23 cellular contexts compared by ENCODE assay signal in the genomic region with DNA sequence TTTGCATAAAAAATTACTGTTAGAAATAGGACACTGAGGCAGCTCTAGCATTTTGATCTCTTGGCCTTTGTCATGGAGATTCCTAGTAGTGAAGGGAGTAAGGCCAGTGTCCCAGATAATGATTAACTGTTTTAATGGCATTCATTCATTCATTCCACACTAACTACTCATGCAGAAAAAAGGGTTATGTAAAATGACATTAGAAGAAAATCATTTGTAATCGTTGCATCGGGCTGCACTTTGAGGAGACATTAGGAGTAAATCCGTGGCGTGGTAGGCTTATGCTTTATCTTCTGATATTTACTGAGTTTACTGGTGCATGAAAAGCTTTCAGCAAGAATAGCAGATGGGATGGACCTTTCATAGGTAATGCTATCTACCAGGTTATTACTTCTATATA.
DNase-seq lines count a peak whose midpoint lies in the region; ATAC-seq, FAIRE-seq and TF ChIP-seq lines count a peak whose summit lies in the region.
"Had no signal": no experiment of that assay in that cellular context is flagged by ENCODE, and none has a peak within 500 bp of the region (broad histone marks: within the 10 kb centered on the region; RNA-seq: fewer than 3 reads in every experiment).

No MANE protein-coding gene starts in this region.

- H3K9me3 Mint-ChIP-seq in CD8-positive, alpha-beta memory T cell = no peaks in the 10 kb centered on the region
- H3K9me3 Mint-ChIP-seq: activated CD4-positive, alpha-beta memory T cell treated with anti-CD3 and anti-CD28 coated beads, Interleukin-2, amount 10 ng/mL, durations not matched to agents 7 days and 5 days had no signal

- POLR2A ChIA-PET in CD8-positive, alpha-beta memory T cell (lab: Charles Lee) = no interaction called here

- peaks cover 0 to 11% (median 11%) of the 10 kb centered on the region in 3 donors for H3K4me1 ChIP-seq in pancreas
- no peaks in the 10 kb centered on the region for H3K4me1 ChIP-seq in CD8-positive, alpha-beta memory T cell (ENCODE audit: insufficient read depth, low read length)
- no peaks in the 10 kb centered on the region for H3K4me1 ChIP-seq in psoas muscle
- H3K4me1 ChIP-seq: foreskin keratinocyte had no signal

- peaks cover 0 to 5% (median 0%) of the 10 kb centered on the region in 3 donors for H3K36me3 Mint-ChIP-seq in CD8-positive, alpha-beta memory T cell

- in situ Hi-C loops in Caki2 (cut with HindIII; ENCODE audit: low pct_unique_long_range_greater_than_20kb, low sequenced_read_pairs) = no loop called here

- TF ChIP-seq CTCF in pancreas (IDR thresholded peaks at IDR 0.05) (no peak), psoas muscle (IDR thresholded peaks at IDR 0.05) (no peak)

- FAIRE-seq in GM19239 (lab: Jason Lieb, UNC) (peak; percentile 89), RCC 7860 (lab: Jason Lieb, UNC) (peak; percentile 76), pancreas (lab: Jason Lieb, UNC) (no peak)

- DNase-seq in Caki2 (ENCODE audit: low read depth) = peak; percentile 73
- DNase-seq in GM19239 (ENCODE audit: insufficient read length, low spot score) = no peak
- peak; percentile 44 for DNase-seq in RCC 7860 (ENCODE audit: low spot score)
- no peak for DNase-seq in pancreas
- DNase-seq in DMS114 treated with DMSO at 0.1 percent for 48 hours (lab: John Stamatoyannopoulos, UW; ENCODE audit: unreplicated experiment) = no peak
- DNase-seq in CD8-positive, alpha-beta memory T cell = no peak
- no peak for DNase-seq in psoas muscle
- DNase-seq: activated CD4-positive, alpha-beta memory T cell treated with anti-CD3 and anti-CD28 coated beads, Interleukin-2, amount 10 ng/mL, durations not matched to agents 7 days and 5 days; activated effector memory CD4-positive, alpha-beta T cell treated with anti-CD3 and anti-CD28 coated beads, Interleukin-2, amount 50 U/mL, for 16 hours; activated T-cell treated with anti-CD3 and anti-CD28 coated beads for 4 hours; body of pancreas; Calu3; effector CD8-positive, alpha-beta T cell; erythroblast; foreskin keratinocyte; MG63; NCI-H1694; NCI-H524 treated with DMSO at 0.1 percent for 48 hours; stimulated activated CD4-positive, alpha-beta T cell treated with anti-CD3 and anti-CD28 coated beads, Interleukin-2, amount 100 ng/mL, for 48 hours; stimulated activated naive CD4-positive, alpha-beta T cell treated with Interleukin-2 at 50 U/mL for 16 hours; T1000 had no signal

- ATAC-seq in pancreas = peak in 3 of 4 donors; percentile 16 to 77 (median 71)
- no peak for ATAC-seq in psoas muscle
- ATAC-seq: body of pancreas, foreskin keratinocyte, HCT116 had no signal

- H3K27ac Mint-ChIP-seq in CD8-positive, alpha-beta memory T cell = no peak overlapping the region
- H3K27ac Mint-ChIP-seq: activated CD4-positive, alpha-beta memory T cell treated with anti-CD3 and anti-CD28 coated beads, Interleukin-2, amount 10 ng/mL, durations not matched to agents 7 days and 5 days had no signal

- H3K36me3 ChIP-seq in pancreas (no peaks in the 10 kb centered on the region), psoas muscle (ENCODE audit: insufficient read depth in 1 of 2, low read depth in 1 of 2) (no peaks in the 10 kb centered on the region)
- no peaks in the 10 kb centered on the region for H3K36me3 ChIP-seq in CD8-positive, alpha-beta memory T cell (ENCODE audit: insufficient read depth, low read length)
- H3K36me3 ChIP-seq: MG63 had no signal

- WGBS in pancreas, 2 donors = 90 to 92% methylated on average over 4 of the region's 4 CpGs
- WGBS in psoas muscle, 3 donors = 69 to 83% (median 71%) methylated on average over 4 of the region's 4 CpGs

- H3K27me3 ChIP-seq in pancreas (no peaks in the 10 kb centered on the region), psoas muscle (ENCODE audit: insufficient read depth in 3 of 3, low read length in 2 of 3) (no peaks in the 10 kb centered on the region)
- H3K27me3 ChIP-seq in CD8-positive, alpha-beta memory T cell (ENCODE audit: insufficient read depth, low read length, poor library complexity, severe bottlenecking) = no peaks in the 10 kb centered on the region
- H3K27me3 ChIP-seq: body of pancreas, foreskin keratinocyte, hepatocyte, MG63 had no signal

- no peaks in the 10 kb centered on the region for H3K27me3 Mint-ChIP-seq in CD8-positive, alpha-beta memory T cell
- H3K27me3 Mint-ChIP-seq: activated CD4-positive, alpha-beta memory T cell treated with anti-CD3 and anti-CD28 coated beads, Interleukin-2, amount 10 ng/mL, durations not matched to agents 7 days and 5 days had no signal

- no peak overlapping the region for H3K4me3 Mint-ChIP-seq in CD8-positive, alpha-beta memory T cell
- H3K4me3 Mint-ChIP-seq: activated CD4-positive, alpha-beta memory T cell treated with anti-CD3 and anti-CD28 coated beads, Interleukin-2, amount 10 ng/mL, durations not matched to agents 7 days and 5 days had no signal

- H3K27ac ChIP-seq in pancreas (no peak overlapping the region), psoas muscle (no peak overlapping the region)
- no peak overlapping the region for H3K27ac ChIP-seq in CD8-positive, alpha-beta memory T cell (ENCODE audit: low read depth, low read length)
- H3K27ac ChIP-seq: body of pancreas, foreskin keratinocyte, hepatocyte had no signal

- CTCF ChIA-PET in CD8-positive, alpha-beta memory T cell (lab: Charles Lee) = no interaction called here

- H3K4me3 ChIP-seq in pancreas (no peak overlapping the region), psoas muscle (no peak overlapping the region)
- no peak overlapping the region for H3K4me3 ChIP-seq in CD8-positive, alpha-beta memory T cell (ENCODE audit: low read length)
- H3K4me3 ChIP-seq: body of pancreas, hepatocyte, MG63 had no signal

- intact Hi-C loops in pancreas (cut with DNase I) (no loop called here), psoas muscle (cut with DNase I) (no loop called here)

- H3K9me3 ChIP-seq in pancreas = no peaks in the 10 kb centered on the region
- H3K9me3 ChIP-seq in CD8-positive, alpha-beta memory T cell (ENCODE audit: low read length) = no peaks in the 10 kb centered on the region
- H3K9me3 ChIP-seq in psoas muscle = no peaks in the 10 kb centered on the region
- H3K9me3 ChIP-seq: body of pancreas, MG63 had no signal

- H3K4me1 Mint-ChIP-seq in CD8-positive, alpha-beta memory T cell = no peaks in the 10 kb centered on the region
- H3K4me1 Mint-ChIP-seq: activated CD4-positive, alpha-beta memory T cell treated with anti-CD3 and anti-CD28 coated beads, Interleukin-2, amount 10 ng/mL, durations not matched to agents 7 days and 5 days had no signal

Comparison
In these comparisons a context has a peak if more than half of its experiments do, and no peak if none do; other contexts are left out.
1. DNase-seq: peak in Caki2 (single experiment) and RCC 7860 (single experiment); none in GM19239 (single experiment), pancreas (0 of 6), DMS114 treated with DMSO at 0.1 percent for 48 hours (single experiment), CD8-positive, alpha-beta memory T cell (0 of 5) and psoas muscle (0 of 2).
2. ATAC-seq: peak in pancreas (3 of 4); none in psoas muscle (0 of 4).